13 cellular contexts compared by ENCODE assay signal in genomic region chr18:2173464-2173863, GRCh38.
DNase-seq lines count a peak whose midpoint lies in the region; ATAC-seq and TF ChIP-seq lines count a peak whose summit lies in the region.
"Had no signal": no experiment of that assay in that cellular context is flagged by ENCODE, and none has a peak within 500 bp of the region (broad histone marks: within the 10 kb centered on the region; RNA-seq: fewer than 3 reads in every experiment).

No MANE protein-coding gene starts in this region.

- peaks cover 3% of the 10 kb centered on the region for H3K9me3 Mint-ChIP-seq in endodermal cell
- H3K9me3 Mint-ChIP-seq: stimulated activated effector memory CD8-positive, alpha-beta T cell treated with anti-CD3 and anti-CD28 coated beads, Interleukin-12 subunit alpha, Interleukin-12 subunit beta, amount 100 ng/mL, for 72 hours had no signal

- H3K9me3 ChIP-seq in endodermal cell (ENCODE audit: control insufficient read depth, low read length): peaks cover 13% of the 10 kb centered on the region
- H3K9me3 ChIP-seq: gastrocnemius medialis, HAP-1 had no signal

- no peak overlapping the region for H3K4me3 Mint-ChIP-seq in endodermal cell
- H3K4me3 Mint-ChIP-seq: stimulated activated effector memory CD8-positive, alpha-beta T cell treated with anti-CD3 and anti-CD28 coated beads, Interleukin-12 subunit alpha, Interleukin-12 subunit beta, amount 100 ng/mL, for 72 hours had no signal

- no peak overlapping the region for H3K4me3 ChIP-seq in endodermal cell (ENCODE audit: low read length)
- H3K4me3 ChIP-seq: gastrocnemius medialis, HAP-1 had no signal

- H3K27me3 Mint-ChIP-seq in endodermal cell (ENCODE audit: insufficient read depth): peaks cover 85% of the 10 kb centered on the region

- H3K27ac ChIP-seq in endodermal cell (ENCODE audit: low read depth, low read length): peak overlapping the region; percentile 83
- H3K27ac ChIP-seq: gastrocnemius medialis had no signal

- H3K36me3 Mint-ChIP-seq in endodermal cell (ENCODE audit: low read depth): no peaks in the 10 kb centered on the region
- H3K36me3 Mint-ChIP-seq: stimulated activated effector memory CD8-positive, alpha-beta T cell treated with anti-CD3 and anti-CD28 coated beads, Interleukin-12 subunit alpha, Interleukin-12 subunit beta, amount 100 ng/mL, for 72 hours had no signal

- ATAC-seq in HG03432 (IDR thresholded peaks at IDR 0.05; ENCODE audit: unreplicated experiment): no peak
- ATAC-seq: gastrocnemius medialis; stimulated activated effector memory CD8-positive, alpha-beta T cell treated with anti-CD3 and anti-CD28 coated beads, Interleukin-12 subunit alpha, Interleukin-12 subunit beta, amount 100 ng/mL, for 72 hours had no signal

- H3K27me3 ChIP-seq in endodermal cell (ENCODE audit: control insufficient read depth, insufficient read depth, low read length, poor library complexity, severe bottlenecking): peaks cover 82% of the 10 kb centered on the region
- H3K27me3 ChIP-seq: gastrocnemius medialis had no signal

- no peak for TF ChIP-seq CTCF in endodermal cell (conservative IDR thresholded peaks at IDR 0.05)

- peak; percentile 89 for DNase-seq in ELR (ENCODE audit: low read depth)
- DNase-seq in NCI-H460 (ENCODE audit: extremely low read depth, low read depth): peak; percentile 41
- DNase-seq in endodermal cell: peak; percentile 47
- peak; percentile 67 for DNase-seq in myocyte (ENCODE audit: low read depth)
- no peak for DNase-seq in amygdala (lab: John Stamatoyannopoulos, UW)
- no peak for DNase-seq in globus pallidus (ENCODE audit: low spot score)
- no peak for DNase-seq in OCI-M1 (lab: John Stamatoyannopoulos, UW)
- DNase-seq: gastrocnemius medialis, NCI-H1436 treated with DMSO at 0.1 percent for 48 hours, small intestine had no signal

- 50 to 72% methylated on average over 4 of the region's 4 CpGs for WGBS in endodermal cell (ENCODE audit: insufficient coverage in 1 of 2, insufficient read length in 1 of 2), 2 experiments

- no peak overlapping the region for H3K9ac ChIP-seq in endodermal cell (ENCODE audit: extremely low read depth, low read length, poor library complexity, severe bottlenecking)

- peaks cover 9% of the 10 kb centered on the region for H3K4me1 Mint-ChIP-seq in endodermal cell
- H3K4me1 Mint-ChIP-seq: stimulated activated effector memory CD8-positive, alpha-beta T cell treated with anti-CD3 and anti-CD28 coated beads, Interleukin-12 subunit alpha, Interleukin-12 subunit beta, amount 100 ng/mL, for 72 hours had no signal

- H3K27ac Mint-ChIP-seq in endodermal cell: no peak overlapping the region
- H3K27ac Mint-ChIP-seq: stimulated activated effector memory CD8-positive, alpha-beta T cell treated with anti-CD3 and anti-CD28 coated beads, Interleukin-12 subunit alpha, Interleukin-12 subunit beta, amount 100 ng/mL, for 72 hours had no signal

- H3K36me3 ChIP-seq in endodermal cell (ENCODE audit: control insufficient read depth, insufficient read depth, low read length): no peaks in the 10 kb centered on the region
- H3K36me3 ChIP-seq: gastrocnemius medialis, HAP-1 had no signal

- H3K4me1 ChIP-seq in endodermal cell (ENCODE audit: control insufficient read depth, insufficient read depth, low read length): no peaks in the 10 kb centered on the region
- H3K4me1 ChIP-seq: gastrocnemius medialis, HAP-1 had no signal

Comparison
In these comparisons a context has a peak if more than half of its experiments do, and no peak if none do; other contexts are left out.
1. DNase-seq: peak in ELR (single experiment), NCI-H460 (single experiment), endodermal cell (single experiment) and myocyte (single experiment); none in amygdala (0 of 56), globus pallidus (single experiment) and OCI-M1 (single experiment).